20 cellular contexts compared by ENCODE assay signal in the genomic region with DNA sequence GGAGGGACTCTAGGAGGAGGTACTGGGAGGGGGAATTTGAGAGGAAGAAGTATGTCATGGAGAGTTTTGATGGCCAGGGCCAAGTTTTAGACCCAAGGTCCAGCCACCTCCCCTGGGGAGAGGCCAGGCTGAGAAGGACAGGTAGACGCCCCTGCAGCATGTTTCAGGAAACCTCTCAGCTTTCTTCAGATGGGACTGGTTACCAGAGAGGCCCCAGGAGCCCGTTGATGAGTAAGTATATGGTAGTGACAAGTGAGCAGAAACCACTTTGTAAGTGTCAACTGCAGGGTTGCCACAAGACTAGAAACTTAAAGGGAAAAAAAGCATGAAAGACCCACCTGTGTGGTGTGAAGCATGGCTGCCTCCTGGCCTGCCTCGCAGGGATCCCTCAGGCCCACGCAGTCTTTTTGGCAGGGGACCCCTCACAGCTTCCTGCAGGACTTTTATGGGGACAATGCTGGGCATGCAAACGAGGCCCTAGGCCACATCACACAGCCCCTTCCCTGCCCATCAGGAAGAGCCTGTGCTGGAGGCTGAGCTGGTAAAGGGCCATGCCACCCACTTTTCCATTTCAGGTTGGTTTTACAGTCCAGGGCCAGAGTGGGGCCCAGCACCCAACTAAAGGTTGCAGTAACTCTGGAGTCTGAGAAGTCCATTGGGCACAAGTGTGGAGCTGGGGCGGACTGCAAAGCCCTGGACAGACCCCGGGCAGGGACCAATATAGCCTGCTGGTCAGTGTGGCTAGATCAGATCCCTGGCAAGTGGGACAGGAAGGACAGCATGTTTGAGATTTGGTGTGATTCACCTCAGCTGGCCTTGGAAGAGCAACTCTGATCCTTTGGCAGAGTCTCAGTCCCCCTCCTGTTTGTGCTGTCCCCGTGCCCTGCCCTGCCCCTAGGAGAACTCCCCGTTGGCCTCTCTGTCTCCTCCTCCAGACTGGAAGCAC.
DNase-seq lines count a peak whose midpoint lies in the region; ATAC-seq and TF ChIP-seq lines count a peak whose summit lies in the region.
"Had no signal": no experiment of that assay in that cellular context is flagged by ENCODE, and none has a peak within 500 bp of the region (broad histone marks: within the 10 kb centered on the region; RNA-seq: fewer than 3 reads in every experiment).

No MANE protein-coding gene starts in this region.

- H3K27me3 ChIP-seq in neuronal stem cell (ENCODE audit: control insufficient read depth in 3 of 3, insufficient read depth in 3 of 3, low read depth in 1 of 3, low read length in 3 of 3): no peaks in the 10 kb centered on the region
- no peaks in the 10 kb centered on the region for H3K27me3 ChIP-seq in PC-9 (ENCODE audit: insufficient read depth, low read depth)
- H3K27me3 ChIP-seq: BLaER1 treated with 17β-estradiol and CSF1 and Interleukin-3, amounts not matched to agents 10 nM and 100 nM had no signal

- H3K14ac ChIP-seq in neuronal stem cell (ENCODE audit: low read length): no peak overlapping the region

- no peak overlapping the region for H3K27ac Mint-ChIP-seq in activated T-cell treated with anti-CD3 and anti-CD28 coated beads, Interleukin-2, amount 50 U/mL, for 72 hours
- H3K27ac Mint-ChIP-seq: CD8-positive, alpha-beta memory T cell had no signal

- no peaks in the 10 kb centered on the region for H3K36me3 Mint-ChIP-seq in activated T-cell treated with anti-CD3 and anti-CD28 coated beads, Interleukin-2, amount 50 U/mL, for 72 hours (ENCODE audit: insufficient read depth in 2 of 2)

- no peak overlapping the region for H3K4me2 ChIP-seq in neuronal stem cell (ENCODE audit: insufficient read depth, low read length, poor library complexity, severe bottlenecking)
- no peak overlapping the region for H3K4me2 ChIP-seq in PC-9
- H3K4me2 ChIP-seq: A549; BLaER1 treated with 17β-estradiol and CSF1 and Interleukin-3, amounts not matched to agents 10 nM and 100 nM; KMS-11 had no signal

- no peaks in the 10 kb centered on the region for H3K79me1 ChIP-seq in neuronal stem cell (ENCODE audit: low read depth, low read length)

- peak; percentile 63 to 77 for ATAC-seq in activated T-cell treated with anti-CD3 and anti-CD28 coated beads, Interleukin-2, amount 50 U/mL, for 72 hours (replicated peaks in 1 of 2)
- peak; percentile 20 for ATAC-seq in stimulated activated naive CD8-positive, alpha-beta T cell treated with anti-CD3 and anti-CD28 coated beads, Interleukin-15, Interleukin-2, amounts not matched to agents 100 U/mL and 50 U/mL, for 24 hours
- ATAC-seq: A549, PC-3 had no signal

- H3K27ac ChIP-seq in coronary artery (no peak overlapping the region), neuronal stem cell (replicated peaks; ENCODE audit: low read length) (no peak overlapping the region), PC-9 (no peak overlapping the region)
- H3K27ac ChIP-seq: A549; BLaER1 treated with 17β-estradiol and CSF1 and Interleukin-3, amounts not matched to agents 10 nM and 100 nM; GM23248; KMS-11 had no signal

- H2BK12ac ChIP-seq in neuronal stem cell (ENCODE audit: low read length): no peak overlapping the region

- intact Hi-C loops in PC-9 (cut with micrococcal nuclease; ENCODE audit: unreplicated experiment): no loop called here

- H3K27me3 Mint-ChIP-seq in activated T-cell treated with anti-CD3 and anti-CD28 coated beads, Interleukin-2, amount 50 U/mL, for 72 hours (ENCODE audit: low read depth): no peaks in the 10 kb centered on the region

- no peak overlapping the region for H3K9ac ChIP-seq in neuronal stem cell (ENCODE audit: low read depth, low read length, poor library complexity)
- H3K9ac ChIP-seq: BLaER1 treated with 17β-estradiol and CSF1 and Interleukin-3, amounts not matched to agents 10 nM and 100 nM; GM23248; KMS-11 had no signal

- H2BK15ac ChIP-seq in neuronal stem cell (ENCODE audit: low read length): peak overlapping the region; percentile 2

- H2AFZ ChIP-seq in neuronal stem cell (ENCODE audit: low read length): no peak overlapping the region
- no peak overlapping the region for H2AFZ ChIP-seq in PC-9
- H2AFZ ChIP-seq: GM23248 had no signal

- H2BK120ac ChIP-seq in neuronal stem cell (ENCODE audit: low read depth, low read length): no peak overlapping the region

- peak overlapping the region; percentile 9 for H3K18ac ChIP-seq in neuronal stem cell (ENCODE audit: low read length)

- CTCF ChIA-PET in PC-9 (lab: Charles Lee): no interaction called here

- H2AK5ac ChIP-seq in neuronal stem cell (ENCODE audit: low read depth, low read length): peak overlapping the region; percentile 1

- TF ChIP-seq CTCF in coronary artery (IDR thresholded peaks at IDR 0.05): no peak
- TF ChIP-seq CTCF in PC-9 (conservative IDR thresholded peaks at IDR 0.05): no peak

- no CpG with 5 or more reads among the region's 9 CpGs for WGBS in neuronal stem cell (ENCODE audit: extremely low coverage in 2 of 2, insufficient read length in 2 of 2, insufficient replicate concordance in 1 of 2), 2 donors

- no peak overlapping the region for H4K8ac ChIP-seq in neuronal stem cell (ENCODE audit: low read depth, low read length)

- no peaks in the 10 kb centered on the region for H4K20me1 ChIP-seq in PC-9 (ENCODE audit: insufficient read depth)
- H4K20me1 ChIP-seq: BLaER1 treated with 17β-estradiol and CSF1 and Interleukin-3, amounts not matched to agents 10 nM and 100 nM had no signal

- H3K23ac ChIP-seq in neuronal stem cell (ENCODE audit: low read depth, low read length, poor library complexity): no peak overlapping the region

- H3K4me3 Mint-ChIP-seq in activated T-cell treated with anti-CD3 and anti-CD28 coated beads, Interleukin-2, amount 50 U/mL, for 72 hours: no peak overlapping the region
- H3K4me3 Mint-ChIP-seq: CD8-positive, alpha-beta memory T cell had no signal

- POLR2A ChIA-PET in PC-9 (lab: Charles Lee; ENCODE audit: unreplicated experiment): no interaction called here

- H4K91ac ChIP-seq in neuronal stem cell (ENCODE audit: low read depth, low read length, poor library complexity): no peak overlapping the region

- no TSS peak for BruUV-seq in PC-9 (replicated peaks; lab: Mats Ljungman, UMichigan)

- no peak overlapping the region for H3K4ac ChIP-seq in neuronal stem cell (ENCODE audit: low read length)

- H3K4me1 ChIP-seq in neuronal stem cell (ENCODE audit: control insufficient read depth in 2 of 2, insufficient read depth in 1 of 2, low read depth in 1 of 2, low read length in 2 of 2) (peaks cover 23 to 26% of the 10 kb centered on the region in 2 donors), PC-9 (replicated peaks; ENCODE audit: insufficient read depth) (no peaks in the 10 kb centered on the region)
- H3K4me1 ChIP-seq: A549 had no signal

- H3K9me3 ChIP-seq in neuronal stem cell (replicated peaks in 1 of 2; ENCODE audit: control insufficient read depth in 2 of 2, insufficient read depth in 1 of 2, low read depth in 1 of 2, low read length in 2 of 2): no peaks in the 10 kb centered on the region
- H3K9me3 ChIP-seq in PC-9 (ENCODE audit: insufficient read depth, low read depth): no peaks in the 10 kb centered on the region
- H3K9me3 ChIP-seq: A549; BLaER1 treated with 17β-estradiol and CSF1 and Interleukin-3, amounts not matched to agents 10 nM and 100 nM had no signal

- no peaks in the 10 kb centered on the region for H3K9me2 ChIP-seq in PC-9 (ENCODE audit: insufficient read depth)

- H2BK5ac ChIP-seq in neuronal stem cell (ENCODE audit: low read length): no peak overlapping the region

- no peaks in the 10 kb centered on the region for H3F3A ChIP-seq in PC-9 (ENCODE audit: insufficient read depth, low read depth)

- H3K4me3 ChIP-seq in coronary artery: no peak overlapping the region
- H3K4me3 ChIP-seq in neuronal stem cell (ENCODE audit: low read length in 2 of 2): no peak overlapping the region
- no peak overlapping the region for H3K4me3 ChIP-seq in PC-9
- H3K4me3 ChIP-seq: A549; BLaER1 treated with 17β-estradiol and CSF1 and Interleukin-3, amounts not matched to agents 10 nM and 100 nM; GM23248 had no signal

- H3K79me2 ChIP-seq in PC-9 (ENCODE audit: low read depth): no peaks in the 10 kb centered on the region

- peaks cover 7% of the 10 kb centered on the region for H3K4me1 Mint-ChIP-seq in activated T-cell treated with anti-CD3 and anti-CD28 coated beads, Interleukin-2, amount 50 U/mL, for 72 hours (ENCODE audit: low read depth)
- H3K4me1 Mint-ChIP-seq: CD8-positive, alpha-beta memory T cell had no signal

- no peaks in the 10 kb centered on the region for H3K9me3 Mint-ChIP-seq in activated T-cell treated with anti-CD3 and anti-CD28 coated beads, Interleukin-2, amount 50 U/mL, for 72 hours
- H3K9me3 Mint-ChIP-seq: CD8-positive, alpha-beta memory T cell had no signal

- DNase-seq in activated T-cell treated with anti-CD3 and anti-CD28 coated beads, Interleukin-2, amount 50 U/mL, for 72 hours: no peak
- no peak for DNase-seq in activated T-cell treated with anti-CD3 and anti-CD28 coated beads, Interleukin-2, amount 50 U/mL, for 48 hours
- DNase-seq in coronary artery (ENCODE audit: low spot score) (peak; percentile 65), neuronal stem cell (ENCODE audit: low spot score) (no peak), GOT3 (lab: John Stamatoyannopoulos, UW) (no peak), NCI-H1105 treated with DMSO at 0.1 percent for 48 hours (lab: John Stamatoyannopoulos, UW) (no peak), PC-9 (no peak)
- no peak for DNase-seq in stimulated activated naive CD8-positive, alpha-beta T cell treated with anti-CD3 and anti-CD28 coated beads, Interleukin-15, Interleukin-2, amounts not matched to agents 100 U/mL and 50 U/mL, for 24 hours
- DNase-seq: CD8-positive, alpha-beta memory T cell; DMS79; GM23248; NCI-H1048; NCI-H146; NCI-H2081; NCI-H510A; NCI-H774; PC-3 had no signal

- H3K36me3 ChIP-seq in neuronal stem cell (replicated peaks in 1 of 2; ENCODE audit: control insufficient read depth in 2 of 2, insufficient read depth in 2 of 2, low read length in 2 of 2) (no peaks in the 10 kb centered on the region), PC-9 (ENCODE audit: low read depth) (no peaks in the 10 kb centered on the region)
- H3K36me3 ChIP-seq: BLaER1 treated with 17β-estradiol and CSF1 and Interleukin-3, amounts not matched to agents 10 nM and 100 nM had no signal
